ENCODE assay signal across 9 cellular contexts in the genomic region with DNA sequence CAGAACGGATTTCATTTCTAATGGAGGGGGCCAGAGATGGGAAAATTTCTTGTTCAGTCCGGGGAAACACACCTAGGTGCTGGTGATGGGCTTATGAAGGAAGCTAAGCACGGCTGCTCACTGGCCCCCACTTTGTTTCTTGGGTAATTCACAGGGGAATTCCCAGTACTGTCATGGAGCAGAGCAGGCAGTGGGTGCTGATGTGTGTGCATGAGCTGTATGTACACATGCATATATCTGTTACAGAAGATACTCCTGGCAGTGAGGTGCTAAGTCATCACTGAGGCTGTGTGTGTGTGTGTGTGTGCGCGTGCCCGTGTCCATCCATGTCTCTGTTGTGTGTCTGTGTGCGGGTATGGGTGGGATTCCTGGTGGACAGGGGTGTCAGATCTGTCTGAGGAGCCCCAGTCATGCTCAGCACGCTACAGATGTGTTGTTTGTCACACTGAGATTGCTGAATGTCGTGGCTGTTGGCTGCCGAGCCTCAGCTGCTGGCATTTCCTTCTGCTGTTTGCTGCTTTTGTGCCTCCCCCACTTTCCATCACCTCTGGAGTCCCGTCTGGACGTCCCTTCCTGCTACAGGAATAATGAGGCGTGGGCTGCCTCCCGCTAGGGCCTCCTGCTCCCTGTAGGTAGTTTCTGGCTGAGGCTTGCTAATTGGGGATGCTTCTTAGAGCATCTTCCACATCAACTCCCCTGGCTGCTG. TPM values are rescaled to one million over a fixed set of nuclear protein-coding genes. Genes with fewer than 3 reads are reported as not detected.
DNase-seq lines count a peak whose midpoint lies in the region; ATAC-seq and TF ChIP-seq lines count a peak whose summit lies in the region.
"Had no signal": no experiment of that assay in that cellular context is flagged by ENCODE, and none has a peak within 500 bp of the region (broad histone marks: within the 10 kb centered on the region; RNA-seq: fewer than 3 reads in every experiment).

No MANE protein-coding gene starts in this region.

- H3K36me3 Mint-ChIP-seq in naive thymus-derived CD4-positive, alpha-beta T cell, result peaks cover 14 to 46% (median 42%) of the 10 kb centered on the region in 5 donors

- POLR2A ChIA-PET in naive thymus-derived CD4-positive, alpha-beta T cell (lab: Charles Lee), result interaction anchor here (0.8 to 1.7 kb wide), 4 partner anchors 10 to 80 kb away, joined by 3 to 5 read pairs (median 4); partner anchors contain the start of gene JADE1

- 74 to 78% methylated on average over 14 of the region's 14 CpGs for WGBS in tibial nerve, 2 donors
- 73 to 81% (median 76%) methylated on average over 9 to 14 of the region's 14 CpGs for WGBS in adrenal gland, 4 donors

- TF ChIP-seq EP300 in tibial nerve (IDR thresholded peaks at IDR 0.05), result no peak

- H3K36me3 ChIP-seq in left ventricle myocardium inferior (peaks cover 59% of the 10 kb centered on the region), tibial nerve (peaks cover 0 to 79% (median 11%) of the 10 kb centered on the region in 3 donors), adrenal gland (replicated peaks in 1 of 2) (peaks cover 0 to 55% of the 10 kb centered on the region in 2 donors)
- peaks cover 5 to 44% (median 17%) of the 10 kb centered on the region in 3 experiments for H3K36me3 ChIP-seq in naive thymus-derived CD4-positive, alpha-beta T cell (ENCODE audit: control insufficient read depth in 2 of 3, insufficient read depth in 3 of 3, low read length in 3 of 3)

- peaks cover 20 to 51% (median 43%) of the 10 kb centered on the region in 7 donors for H3K4me1 Mint-ChIP-seq in naive thymus-derived CD4-positive, alpha-beta T cell

- peaks cover 55% of the 10 kb centered on the region for H3K4me1 ChIP-seq in left ventricle myocardium inferior
- peaks cover 21 to 22% of the 10 kb centered on the region in 2 donors for H3K4me1 ChIP-seq in naive thymus-derived CD4-positive, alpha-beta T cell (ENCODE audit: control insufficient read depth in 2 of 2, insufficient read depth in 2 of 2, low read length in 2 of 2)
- H3K4me1 ChIP-seq in tibial nerve, result peaks cover 0 to 27% (median 6%) of the 10 kb centered on the region in 4 donors
- H3K4me1 ChIP-seq in adrenal gland (replicated peaks in 1 of 2), result peaks cover 10 to 20% of the 10 kb centered on the region in 2 donors

- H3K9me3 ChIP-seq in left ventricle myocardium inferior (replicated peaks), result no peaks in the 10 kb centered on the region
- no peaks in the 10 kb centered on the region for H3K9me3 ChIP-seq in naive thymus-derived CD4-positive, alpha-beta T cell (ENCODE audit: control insufficient read depth in 2 of 3, low read length in 3 of 3)
- H3K9me3 ChIP-seq in tibial nerve, result no peaks in the 10 kb centered on the region
- H3K9me3 ChIP-seq in adrenal gland (replicated peaks in 1 of 3), result no peaks in the 10 kb centered on the region

- DNase-seq in left ventricle myocardium inferior, result no peak
- DNase-seq in cardiac septum (ENCODE audit: low spot score), result no peak
- DNase-seq in HL-60 (ENCODE audit: low read depth in 1 of 2, low spot score in 1 of 2), result no peak
- DNase-seq in activated gamma-delta T cell treated with anti-CD3 and anti-CD28 coated beads, Interleukin-2, amount 50 U/mL, for 16 hours (ENCODE audit: low read depth), result peak; percentile 30
- peak in 6 of 9 donors; percentile 6 to 57 (median 16) for DNase-seq in naive thymus-derived CD4-positive, alpha-beta T cell
- no peak for DNase-seq in tibial nerve (ENCODE audit: low spot score in 2 of 2)
- DNase-seq in NCI-H82 treated with DMSO at 0.1 percent for 48 hours (lab: John Stamatoyannopoulos, UW; ENCODE audit: unreplicated experiment), result no peak
- DNase-seq in adrenal gland, result no peak

- H3K27me3 ChIP-seq in left ventricle myocardium inferior (ENCODE audit: low read depth), result no peaks in the 10 kb centered on the region
- no peaks in the 10 kb centered on the region for H3K27me3 ChIP-seq in HL-60 (ENCODE audit: insufficient read depth, poor library complexity, severe bottlenecking)
- no peaks in the 10 kb centered on the region for H3K27me3 ChIP-seq in naive thymus-derived CD4-positive, alpha-beta T cell (ENCODE audit: control insufficient read depth in 2 of 2, insufficient read depth in 2 of 2, low read length in 2 of 2)
- no peaks in the 10 kb centered on the region for H3K27me3 ChIP-seq in tibial nerve
- H3K27me3 ChIP-seq in adrenal gland, result no peaks in the 10 kb centered on the region

- H3K27ac ChIP-seq in left ventricle myocardium inferior (replicated peaks) (peak overlapping the region; percentile 9), HL-60 (replicated peaks) (peak overlapping the region; percentile 22; the same call in 1 of the 2 replicates), tibial nerve (peak overlapping the region in 2 of 4 donors; percentile 46 to 48), adrenal gland (peak overlapping the region in 2 of 5 donors; percentile 26 to 38)
- peak overlapping the region; percentile 58 for H3K27ac ChIP-seq in naive thymus-derived CD4-positive, alpha-beta T cell (ENCODE audit: low read depth, low read length)
- H3K27ac ChIP-seq: C4-2B had no signal

- H3K4me3 Mint-ChIP-seq in naive thymus-derived CD4-positive, alpha-beta T cell, result peak overlapping the region in 6 of 10 donors; percentile 2 to 55 (median 30)

- no peak overlapping the region for H3K4me3 ChIP-seq in left ventricle myocardium inferior
- no peak overlapping the region for H3K4me3 ChIP-seq in HL-60 (replicated peaks; ENCODE audit: insufficient read depth, low read length)
- no peak overlapping the region for H3K4me3 ChIP-seq in naive thymus-derived CD4-positive, alpha-beta T cell (ENCODE audit: low read length)
- H3K4me3 ChIP-seq in tibial nerve, result no peak overlapping the region
- H3K4me3 ChIP-seq in adrenal gland, result no peak overlapping the region

- intact Hi-C loops in left ventricle myocardium inferior (cut with micrococcal nuclease), result loop anchor here (5.0 kb wide), 1 partner anchor 670 kb away; no protein-coding TSS in a partner anchor
- intact Hi-C loops in cardiac septum (cut with DNase I), result loop anchor here (5.0 to 10.0 kb wide), 6 partner anchors 230 to 670 kb away; partner anchors contain the start of genes PGRMC2 and SCLT1
- intact Hi-C loops in naive thymus-derived CD4-positive, alpha-beta T cell (cut with micrococcal nuclease), result loop anchor here (1.0 to 5.0 kb wide), 11 partner anchors 8 to 671 kb away; partner anchors contain the start of genes PGRMC2 (in 2 of the 2), SCLT1 (in 2 of the 2) and JADE1 (in 1 of the 2)
- intact Hi-C loops in adrenal gland (cut with DNase I), result loop anchor here (2.0 to 10.0 kb wide), 6 partner anchors 50 to 668 kb away; no protein-coding TSS in a partner anchor

- peak overlapping the region; percentile 59 to 91 (median 83) for H3K27ac Mint-ChIP-seq in naive thymus-derived CD4-positive, alpha-beta T cell

- TF ChIP-seq POLR2A in tibial nerve (IDR thresholded peaks at IDR 0.05) (no peak), adrenal gland (IDR thresholded peaks at IDR 0.05) (no peak)

- peak; percentile 74 for ATAC-seq in naive thymus-derived CD4-positive, alpha-beta T cell

- no peaks in the 10 kb centered on the region for H3K27me3 Mint-ChIP-seq in naive thymus-derived CD4-positive, alpha-beta T cell

- H3K9me3 Mint-ChIP-seq in naive thymus-derived CD4-positive, alpha-beta T cell, result no peaks in the 10 kb centered on the region

- TF ChIP-seq CTCF in left ventricle myocardium inferior (IDR thresholded peaks at IDR 0.05; ENCODE audit: borderline replicate concordance) (no peak), HL-60 (IDR thresholded peaks at IDR 0.05; ENCODE audit: insufficient read depth, low read length) (no peak), tibial nerve (IDR thresholded peaks at IDR 0.05) (no peak), adrenal gland (IDR thresholded peaks at IDR 0.05) (no peak)

- CTCF ChIA-PET in naive thymus-derived CD4-positive, alpha-beta T cell (lab: Charles Lee), result interaction anchor here (0.6 to 2.0 kb wide), 5 partner anchors 26 to 408 kb away, joined by 3 to 12 read pairs (median 3); no protein-coding TSS in a partner anchor

RNA-seq across cellular contexts. Expression of gene JADE1, which starts 53.3 kb away (rescaled TPM):
- total RNA-seq in left ventricle myocardium inferior (22.1 TPM), cardiac septum (23.0 TPM), tibial nerve (10 to 100 TPM; 55.7 to 68.7 (median 65.8) TPM), adrenal gland (10 to 100 TPM; 25.9 to 66.7 (median 40.2) TPM)
- 10 to 100 TPM; 35.4 to 79.5 (median 62.2) TPM for total RNA-seq in naive thymus-derived CD4-positive, alpha-beta T cell
- 10 to 100 TPM; 34.5 to 55.8 TPM for polyA plus RNA-seq in naive thymus-derived CD4-positive, alpha-beta T cell
- polyA plus RNA-seq in adrenal gland, result 10 to 100 TPM; 18.4 to 31.1 (median 30.8) TPM

Comparison
In these comparisons a context has a peak if more than half of its experiments do, and no peak if none do; other contexts are left out.
1. DNase-seq: peak in activated gamma-delta T cell treated with anti-CD3 and anti-CD28 coated beads, Interleukin-2, amount 50 U/mL, for 16 hours (single experiment) and naive thymus-derived CD4-positive, alpha-beta T cell (6 of 9); none in left ventricle myocardium inferior (single experiment), cardiac septum (single experiment), HL-60 (0 of 2), tibial nerve (0 of 2), NCI-H82 treated with DMSO at 0.1 percent for 48 hours (single experiment) and adrenal gland (0 of 7).